8 cellular contexts compared by ENCODE assay signal in genomic region chr14:106257569-106257994, GRCh38.
A peak's percentile ranks its signal among the peaks of the same experiment; 100 is the strongest.
DNase-seq lines count a peak whose midpoint lies in the region; ATAC-seq, FAIRE-seq and TF ChIP-seq lines count a peak whose summit lies in the region.
"Not testable (repeated sequence)": the region's sequence is repeated elsewhere in the genome, so short reads cannot be mapped to it uniquely, and the experiment has no call there.

No MANE protein-coding gene starts in this region.

- H3K9me2 ChIP-seq in Karpas-422 (replicated peaks; ENCODE audit: insufficient read depth, low read length); OCI-LY1 (ENCODE audit: low read depth, low read length): not testable (repeated sequence)

- H3K4me1 ChIP-seq in Karpas-422 (ENCODE audit: low read length); pancreas: not testable (repeated sequence)
- peaks cover 24% of the 10 kb centered on the region for H3K4me1 ChIP-seq in OCI-LY1 (ENCODE audit: insufficient read depth, low read length, severe bottlenecking)

- not testable (repeated sequence) for FAIRE-seq in pancreas (lab: Jason Lieb, UNC)

- not testable (repeated sequence) for H3K27me3 ChIP-seq in Karpas-422 (ENCODE audit: low read length); OCI-LY1 (ENCODE audit: insufficient read depth, low read length)
- H3K27me3 ChIP-seq in pancreas: peaks cover 0 to 25% (median 6%) of the 10 kb centered on the region in 4 donors

- WGBS in pancreas, 2 donors: 30% methylated on average over 16 of the region's 16 CpGs

- not testable (repeated sequence) for H3F3A ChIP-seq in OCI-LY1 (ENCODE audit: insufficient read depth, low read length)

- not testable (repeated sequence) for H3K36me3 ChIP-seq in Karpas-422 (ENCODE audit: insufficient read depth, low read length); OCI-LY1 (ENCODE audit: insufficient read depth, low read length); pancreas

- not testable (repeated sequence) for H3K79me2 ChIP-seq in Karpas-422 (ENCODE audit: low read length); OCI-LY1 (ENCODE audit: insufficient read depth, low read length)

- H3K27ac ChIP-seq in Karpas-422 (ENCODE audit: low read length); OCI-LY1 (ENCODE audit: low read depth, low read length, poor library complexity, severe bottlenecking); pancreas: not testable (repeated sequence)

- ATAC-seq in pancreas: peak in 2 of 4 donors; percentile 49 to 50

- not testable (repeated sequence) for H3K9ac ChIP-seq in Karpas-422 (ENCODE audit: low read length); OCI-LY1 (ENCODE audit: low read length)

- H3K4me2 ChIP-seq in Karpas-422 (ENCODE audit: low read depth, low read length, poor library complexity, severe bottlenecking); OCI-LY1 (ENCODE audit: low read length): not testable (repeated sequence)

- peak; percentile 65 for TF ChIP-seq CTCF in OCI-LY1 (IDR thresholded peaks at IDR 0.05; ENCODE audit: low read length)
- TF ChIP-seq CTCF in pancreas (IDR thresholded peaks at IDR 0.05): peak; percentile 40 to 65 (median 46)

- H4K20me1 ChIP-seq in Karpas-422 (ENCODE audit: insufficient read depth, low read depth, low read length); OCI-LY1 (ENCODE audit: insufficient read depth, low read length): not testable (repeated sequence)

- H3K9me3 ChIP-seq in Karpas-422 (ENCODE audit: low read length); OCI-LY1 (ENCODE audit: low read length); pancreas: not testable (repeated sequence)

- DNase-seq in DMS 273 (lab: John Stamatoyannopoulos, UW; ENCODE audit: unreplicated experiment): peak; percentile 76
- DNase-seq in Karpas-422: peak; percentile 70
- DNase-seq in activated CD4-positive, CD25-positive, alpha-beta regulatory T cell (lab: John Stamatoyannopoulos, UW): peak; percentile 50 to 77 (median 63)
- peak; percentile 74 for DNase-seq in activated T-helper 9 cell treated with anti-CD3 and anti-CD28 coated beads, Interleukin-2, amount 50 U/mL, for 16 hours (ENCODE audit: low read depth)
- DNase-seq in head of caudate nucleus: peak in 25 of 42 donors; percentile 11 to 66 (median 37)
- peak in 5 of 6 donors; percentile 12 to 91 (median 57) for DNase-seq in pancreas
- DNase-seq in stimulated activated CD8-positive, alpha-beta memory T cell treated with anti-CD3 and anti-CD28 coated beads, Interleukin-7, amount 100 ng/mL, for 1 hour (ENCODE audit: low read depth in 2 of 2): peak; percentile 54 to 56

- intact Hi-C loops in head of caudate nucleus (cut with DNase I); pancreas (cut with DNase I): not testable (repeated sequence)

- not testable (repeated sequence) for H3K4me3 ChIP-seq in Karpas-422 (ENCODE audit: low read length); OCI-LY1 (ENCODE audit: low read depth, low read length, poor library complexity, severe bottlenecking); pancreas

- H2AFZ ChIP-seq in Karpas-422 (ENCODE audit: low read length); OCI-LY1 (ENCODE audit: low read length): not testable (repeated sequence)
